In the genomic region with DNA sequence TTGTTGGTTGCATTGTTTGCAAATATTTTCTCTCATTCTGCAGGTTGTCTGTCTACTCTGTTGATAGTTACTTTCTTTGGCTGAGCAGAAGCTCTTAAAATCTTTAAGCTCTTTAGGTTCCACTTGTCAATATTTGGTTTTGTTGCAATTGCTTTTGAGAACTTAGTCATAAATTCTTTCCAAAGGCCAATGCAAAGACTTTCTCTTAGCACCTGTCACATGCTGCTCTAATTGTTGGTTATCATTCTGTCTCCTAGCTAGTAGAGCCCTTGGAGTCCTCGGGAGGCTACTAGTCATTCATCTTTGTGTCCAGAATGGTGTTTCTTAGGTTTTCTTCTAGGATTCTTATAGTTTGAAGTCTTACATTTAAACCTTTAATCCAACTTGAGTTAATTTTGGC, we compare ENCODE assay signal across 10 cellular contexts.
"Had no signal": no experiment of that assay in that cellular context is flagged by ENCODE, and none has a peak within 500 bp of the region (broad histone marks: within the 10 kb centered on the region; RNA-seq: fewer than 3 reads in every experiment).

No MANE protein-coding gene starts in this region.

- H3K27ac Mint-ChIP-seq: HFFc6 had no signal

- H3K9me3 ChIP-seq: HAP-1 had no signal

- H3K4me3 ChIP-seq: GM23248, HAP-1, K562 had no signal

- H3K36me3 ChIP-seq: HAP-1 had no signal

- ATAC-seq: HCT116, K562 had no signal

- H3K4me3 Mint-ChIP-seq: HFFc6 had no signal

- H2AFZ ChIP-seq: GM23248 had no signal

- DNase-seq: GM23248, GOT3, H7, HFFc6, IMR-90, KG1 had no signal

- H3K4me1 ChIP-seq: HAP-1 had no signal

- H3K27ac ChIP-seq: GM23248, HL-60 had no signal
